2 cellular contexts compared by ENCODE assay signal in genomic region chr17:78616946-78617345, GRCh38.
TF ChIP-seq lines count a peak whose summit lies in the region.

No MANE protein-coding gene starts in this region.

TF ChIP-seq in IMR-90, 13 proteins besides CTCF, POLR2A, EP300 and RAD21 (continued from another document):
- no peak for TF ChIP-seq USF2 (IDR thresholded peaks at IDR 0.05; ENCODE audit: low read depth, low read length)
- TF ChIP-seq SMC3 (IDR thresholded peaks at IDR 0.05; ENCODE audit: low read depth, low read length), result no peak
- TF ChIP-seq NFE2L2 (IDR thresholded peaks at IDR 0.05; ENCODE audit: low read depth, low read length), result no peak
- TF ChIP-seq BHLHE40 (IDR thresholded peaks at IDR 0.05; ENCODE audit: low read depth, low read length), result no peak
- TF ChIP-seq MAZ (IDR thresholded peaks at IDR 0.05; ENCODE audit: borderline replicate concordance, low read depth, low read length), result no peak
- TF ChIP-seq ELK1 (IDR thresholded peaks at IDR 0.05; ENCODE audit: borderline replicate concordance, low read depth, low read length), result no peak
- TF ChIP-seq CHD1 (IDR thresholded peaks at IDR 0.05; ENCODE audit: low read depth, low read length), result no peak
TF ChIP-seq in IMR-90: peak in this region for 0.

TF ChIP-seq in SK-N-SH treated with all-trans-retinoic acid at 6 μM for 48 hours, 23 proteins besides CTCF, POLR2A, EP300 and RAD21 (continued from another document):
- no peak for TF ChIP-seq CREB5 (CRISPR knock-in tag; IDR thresholded peaks at IDR 0.05; ENCODE audit: low read depth)
- TF ChIP-seq ZNF70 (CRISPR knock-in tag; IDR thresholded peaks at IDR 0.05), result no peak
TF ChIP-seq in SK-N-SH treated with all-trans-retinoic acid at 6 μM for 48 hours: peak in this region for 0.
